1 cellular context compared by ENCODE assay signal in the genomic region with DNA sequence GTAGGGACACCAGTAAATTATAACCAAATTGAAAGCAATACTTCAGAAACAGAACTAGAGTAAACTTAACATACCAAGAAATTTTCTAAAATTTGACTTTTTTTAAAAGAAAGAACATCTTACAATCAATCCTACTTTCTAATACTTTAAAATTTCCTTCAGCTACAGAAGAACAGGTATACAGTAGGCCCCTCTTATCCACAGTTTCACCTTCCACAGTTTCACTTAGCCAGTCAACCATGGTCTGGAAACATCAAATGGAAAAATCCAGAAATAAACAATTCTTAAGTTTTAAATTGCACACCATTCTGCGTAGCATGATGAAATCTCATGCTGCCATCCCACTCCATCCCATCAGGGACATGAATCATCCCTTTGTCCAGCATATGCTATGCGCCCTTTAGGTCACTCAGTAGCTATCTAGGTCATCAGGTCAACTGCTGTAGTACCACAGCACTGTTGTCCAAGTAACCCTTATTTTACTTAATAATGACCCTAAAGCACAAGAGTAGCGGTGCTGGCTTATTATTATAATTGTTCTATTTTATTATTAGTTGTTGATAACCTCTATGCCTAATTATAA.
TF ChIP-seq lines count a peak whose summit lies in the region.

No MANE protein-coding gene starts in this region.

TF ChIP-seq in HepG2, 621 proteins besides CTCF, POLR2A, EP300 and RAD21 (continued from another document and continues in another):
- TF ChIP-seq ZNF576 (CRISPR knock-in tag; IDR thresholded peaks at IDR 0.05) (no peak), ELF3 (CRISPR knock-in tag; IDR thresholded peaks at IDR 0.05) (peak; percentile 58; the same call in 1 of the 2 replicates), NR2F1 (CRISPR knock-in tag; IDR thresholded peaks at IDR 0.05) (peak; percentile 92 to 97), LRRFIP1 (CRISPR knock-in tag; conservative IDR thresholded peaks at IDR 0.05) (no peak), ZNF124 (CRISPR knock-in tag; IDR thresholded peaks at IDR 0.05) (no peak), MTF1 (CRISPR knock-in tag; IDR thresholded peaks at IDR 0.05) (no peak), ZNF138 (CRISPR knock-in tag; IDR thresholded peaks at IDR 0.05; ENCODE audit: low read depth) (no peak), ZNF766 (CRISPR knock-in tag; IDR thresholded peaks at IDR 0.05; ENCODE audit: borderline replicate concordance) (no peak), ONECUT2 (CRISPR knock-in tag; IDR thresholded peaks at IDR 0.05) (no peak), TP53 (CRISPR knock-in tag; conservative IDR thresholded peaks at IDR 0.05) (no peak), PITX1 (CRISPR knock-in tag; IDR thresholded peaks at IDR 0.05) (no peak), SRSF1 (optimal IDR thresholded peaks at IDR 0.05; ENCODE audit: low read depth, low read length) (no peak), BCL6 (CRISPR knock-in tag; IDR thresholded peaks at IDR 0.05) (peak; percentile 88), NFAT5 (CRISPR knock-in tag; IDR thresholded peaks at IDR 0.05) (no peak), ZBTB2 (CRISPR knock-in tag; IDR thresholded peaks at IDR 0.05; ENCODE audit: low read depth) (no peak), GTF2F1 (IDR thresholded peaks at IDR 0.05; ENCODE audit: low read length) (no peak), ZNF143 (CRISPR knock-in tag; IDR thresholded peaks at IDR 0.05) (no peak), ZNF724P (CRISPR knock-in tag; IDR thresholded peaks at IDR 0.05; ENCODE audit: borderline replicate concordance) (no peak), ZFP1 (CRISPR knock-in tag; IDR thresholded peaks at IDR 0.05) (no peak), LCORL (IDR thresholded peaks at IDR 0.05) (no peak), LCORL (CRISPR knock-in tag; IDR thresholded peaks at IDR 0.05) (peak; percentile 60; the same call in 1 of the 2 replicates), MED13 (CRISPR knock-in tag; IDR thresholded peaks at IDR 0.05) (no peak), KAT7 (CRISPR knock-in tag; IDR thresholded peaks at IDR 0.05; ENCODE audit: borderline replicate concordance) (no peak), ZNF781 (CRISPR knock-in tag; IDR thresholded peaks at IDR 0.05; ENCODE audit: borderline replicate concordance, not compliant biosample characterization) (no peak), NR3C1 (CRISPR knock-in tag; IDR thresholded peaks at IDR 0.05) (no peak), ZBTB8A (CRISPR knock-in tag; IDR thresholded peaks at IDR 0.05; ENCODE audit: borderline replicate concordance, low read depth) (no peak), ZKSCAN8 (CRISPR knock-in tag; IDR thresholded peaks at IDR 0.05; ENCODE audit: borderline replicate concordance) (peak; percentile 94; the same call in 1 of the 2 replicates)
- TF ChIP-seq, protein P1, sequence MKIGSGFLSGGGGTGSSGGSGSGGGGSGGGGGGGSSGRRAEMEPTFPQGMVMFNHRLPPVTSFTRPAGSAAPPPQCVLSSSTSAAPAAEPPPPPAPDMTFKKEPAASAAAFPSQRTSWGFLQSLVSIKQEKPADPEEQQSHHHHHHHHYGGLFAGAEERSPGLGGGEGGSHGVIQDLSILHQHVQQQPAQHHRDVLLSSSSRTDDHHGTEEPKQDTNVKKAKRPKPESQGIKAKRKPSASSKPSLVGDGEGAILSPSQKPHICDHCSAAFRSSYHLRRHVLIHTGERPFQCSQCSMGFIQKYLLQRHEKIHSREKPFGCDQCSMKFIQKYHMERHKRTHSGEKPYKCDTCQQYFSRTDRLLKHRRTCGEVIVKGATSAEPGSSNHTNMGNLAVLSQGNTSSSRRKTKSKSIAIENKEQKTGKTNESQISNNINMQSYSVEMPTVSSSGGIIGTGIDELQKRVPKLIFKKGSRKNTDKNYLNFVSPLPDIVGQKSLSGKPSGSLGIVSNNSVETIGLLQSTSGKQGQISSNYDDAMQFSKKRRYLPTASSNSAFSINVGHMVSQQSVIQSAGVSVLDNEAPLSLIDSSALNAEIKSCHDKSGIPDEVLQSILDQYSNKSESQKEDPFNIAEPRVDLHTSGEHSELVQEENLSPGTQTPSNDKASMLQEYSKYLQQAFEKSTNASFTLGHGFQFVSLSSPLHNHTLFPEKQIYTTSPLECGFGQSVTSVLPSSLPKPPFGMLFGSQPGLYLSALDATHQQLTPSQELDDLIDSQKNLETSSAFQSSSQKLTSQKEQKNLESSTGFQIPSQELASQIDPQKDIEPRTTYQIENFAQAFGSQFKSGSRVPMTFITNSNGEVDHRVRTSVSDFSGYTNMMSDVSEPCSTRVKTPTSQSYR (CRISPR knock-in tag; IDR thresholded peaks at IDR 0.05; ENCODE audit: borderline replicate concordance) = no peak
- TF ChIP-seq, protein P2, sequence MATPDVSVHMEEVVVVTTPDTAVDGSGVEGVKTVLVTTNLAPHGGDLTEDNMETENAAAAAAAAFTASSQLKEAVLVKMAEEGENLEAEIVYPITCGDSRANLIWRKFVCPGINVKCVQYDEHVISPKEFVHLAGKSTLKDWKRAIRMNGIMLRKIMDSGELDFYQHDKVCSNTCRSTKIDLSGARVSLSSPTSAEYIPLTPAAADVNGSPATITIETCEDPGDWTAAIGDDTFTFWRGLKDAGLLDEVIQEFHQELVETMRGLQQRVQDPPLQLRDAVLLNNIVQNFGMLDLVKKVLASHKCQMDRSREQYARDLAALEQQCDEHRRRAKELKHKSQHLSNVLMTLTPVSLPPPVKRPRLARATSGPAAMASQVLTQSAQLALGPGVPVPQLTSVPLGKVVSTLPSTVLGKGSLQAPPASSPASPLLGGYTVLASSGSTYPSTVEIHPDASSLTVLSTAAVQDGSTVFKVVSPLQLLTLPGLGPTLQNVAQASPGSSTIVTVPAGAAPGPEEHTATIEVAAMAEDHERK (CRISPR knock-in tag; IDR thresholded peaks at IDR 0.05; ENCODE audit: low read depth) = no peak
- TF ChIP-seq, protein P3, sequence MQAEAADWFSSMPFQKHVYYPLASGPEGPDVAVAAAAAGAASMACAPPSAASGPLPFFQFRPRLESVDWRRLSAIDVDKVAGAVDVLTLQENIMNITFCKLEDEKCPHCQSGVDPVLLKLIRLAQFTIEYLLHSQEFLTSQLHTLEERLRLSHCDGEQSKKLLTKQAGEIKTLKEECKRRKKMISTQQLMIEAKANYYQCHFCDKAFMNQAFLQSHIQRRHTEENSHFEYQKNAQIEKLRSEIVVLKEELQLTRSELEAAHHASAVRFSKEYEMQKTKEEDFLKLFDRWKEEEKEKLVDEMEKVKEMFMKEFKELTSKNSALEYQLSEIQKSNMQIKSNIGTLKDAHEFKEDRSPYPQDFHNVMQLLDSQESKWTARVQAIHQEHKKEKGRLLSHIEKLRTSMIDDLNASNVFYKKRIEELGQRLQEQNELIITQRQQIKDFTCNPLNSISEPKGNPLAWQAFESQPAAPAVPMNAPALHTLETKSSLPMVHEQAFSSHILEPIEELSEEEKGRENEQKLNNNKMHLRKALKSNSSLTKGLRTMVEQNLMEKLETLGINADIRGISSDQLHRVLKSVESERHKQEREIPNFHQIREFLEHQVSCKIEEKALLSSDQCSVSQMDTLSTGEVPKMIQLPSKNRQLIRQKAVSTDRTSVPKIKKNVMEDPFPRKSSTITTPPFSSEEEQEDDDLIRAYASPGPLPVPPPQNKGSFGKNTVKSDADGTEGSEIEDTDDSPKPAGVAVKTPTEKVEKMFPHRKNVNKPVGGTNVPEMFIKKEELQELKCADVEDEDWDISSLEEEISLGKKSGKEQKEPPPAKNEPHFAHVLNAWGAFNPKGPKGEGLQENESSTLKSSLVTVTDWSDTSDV (CRISPR knock-in tag; IDR thresholded peaks at IDR 0.05) = no peak
- TF ChIP-seq, protein P4, sequence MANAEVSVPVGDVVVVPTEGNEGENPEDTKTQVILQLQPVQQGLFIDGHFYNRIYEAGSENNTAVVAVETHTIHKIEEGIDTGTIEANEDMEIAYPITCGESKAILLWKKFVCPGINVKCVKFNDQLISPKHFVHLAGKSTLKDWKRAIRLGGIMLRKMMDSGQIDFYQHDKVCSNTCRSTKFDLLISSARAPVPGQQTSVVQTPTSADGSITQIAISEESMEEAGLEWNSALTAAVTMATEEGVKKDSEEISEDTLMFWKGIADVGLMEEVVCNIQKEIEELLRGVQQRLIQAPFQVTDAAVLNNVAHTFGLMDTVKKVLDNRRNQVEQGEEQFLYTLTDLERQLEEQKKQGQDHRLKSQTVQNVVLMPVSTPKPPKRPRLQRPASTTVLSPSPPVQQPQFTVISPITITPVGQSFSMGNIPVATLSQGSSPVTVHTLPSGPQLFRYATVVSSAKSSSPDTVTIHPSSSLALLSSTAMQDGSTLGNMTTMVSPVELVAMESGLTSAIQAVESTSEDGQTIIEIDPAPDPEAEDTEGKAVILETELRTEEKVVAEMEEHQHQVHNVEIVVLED (CRISPR knock-in tag; IDR thresholded peaks at IDR 0.05; ENCODE audit: borderline replicate concordance) = no peak
- TF ChIP-seq, protein P5, sequence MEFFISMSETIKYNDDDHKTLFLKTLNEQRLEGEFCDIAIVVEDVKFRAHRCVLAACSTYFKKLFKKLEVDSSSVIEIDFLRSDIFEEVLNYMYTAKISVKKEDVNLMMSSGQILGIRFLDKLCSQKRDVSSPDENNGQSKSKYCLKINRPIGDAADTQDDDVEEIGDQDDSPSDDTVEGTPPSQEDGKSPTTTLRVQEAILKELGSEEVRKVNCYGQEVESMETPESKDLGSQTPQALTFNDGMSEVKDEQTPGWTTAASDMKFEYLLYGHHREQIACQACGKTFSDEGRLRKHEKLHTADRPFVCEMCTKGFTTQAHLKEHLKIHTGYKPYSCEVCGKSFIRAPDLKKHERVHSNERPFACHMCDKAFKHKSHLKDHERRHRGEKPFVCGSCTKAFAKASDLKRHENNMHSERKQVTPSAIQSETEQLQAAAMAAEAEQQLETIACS (CRISPR knock-in tag; IDR thresholded peaks at IDR 0.05) = no peak
- TF ChIP-seq, protein P6, sequence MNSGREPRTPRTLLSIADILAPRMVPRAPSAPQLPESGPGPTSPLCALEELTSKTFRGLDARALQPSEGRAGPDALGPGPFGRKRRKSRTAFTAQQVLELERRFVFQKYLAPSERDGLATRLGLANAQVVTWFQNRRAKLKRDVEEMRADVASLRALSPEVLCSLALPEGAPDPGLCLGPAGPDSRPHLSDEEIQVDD (CRISPR knock-in tag; IDR thresholded peaks at IDR 0.05; ENCODE audit: borderline replicate concordance) = no peak
